In the genomic region with DNA sequence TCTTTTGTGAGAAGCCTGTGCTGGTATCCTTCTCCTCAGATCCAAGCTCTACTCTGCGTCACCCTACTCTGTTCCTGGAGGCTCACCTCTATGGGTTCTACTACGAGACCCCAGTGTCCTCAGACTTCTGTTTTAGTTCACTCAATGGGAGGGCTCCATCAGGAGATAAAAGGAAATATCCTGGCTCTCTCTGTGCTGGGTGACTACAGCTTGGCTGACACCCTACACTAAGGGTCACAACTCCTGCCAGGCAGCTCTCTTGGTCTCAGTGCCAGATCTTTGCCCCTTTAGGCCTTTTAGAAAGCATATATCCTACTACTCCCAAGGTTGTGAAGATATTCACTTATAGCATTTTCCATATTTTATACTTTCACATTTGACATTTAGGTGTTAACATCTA, we compare ENCODE assay signal across 16 cellular contexts. TPM values are rescaled to one million over a fixed set of nuclear protein-coding genes. Genes with fewer than 3 reads are reported as not detected.
A peak's percentile ranks its signal among the peaks of the same experiment; 100 is the strongest.
DNase-seq lines count a peak whose midpoint lies in the region; ATAC-seq and TF ChIP-seq lines count a peak whose summit lies in the region.
"Had no signal": no experiment of that assay in that cellular context is flagged by ENCODE, and none has a peak within 500 bp of the region (broad histone marks: within the 10 kb centered on the region; RNA-seq: fewer than 3 reads in every experiment).

No MANE protein-coding gene starts in this region.

- H3K4me1 Mint-ChIP-seq in activated T-cell treated with anti-CD3 and anti-CD28 coated beads, Interleukin-2, amount 50 U/mL, for 72 hours (ENCODE audit: low read depth), result no peaks in the 10 kb centered on the region
- no peaks in the 10 kb centered on the region for H3K4me1 Mint-ChIP-seq in natural killer cell treated with Interleukin-12 subunit alpha and Interleukin-12 subunit beta and Interleukin-15 and Interleukin-18, amount 100 ng/mL, for 72 hours (ENCODE audit: low read depth in 2 of 2)
- peaks cover 0 to 6% of the 10 kb centered on the region in 2 donors for H3K4me1 Mint-ChIP-seq in natural killer cell
- no peaks in the 10 kb centered on the region for H3K4me1 Mint-ChIP-seq in stimulated activated effector memory CD8-positive, alpha-beta T cell treated with anti-CD3 and anti-CD28 coated beads, Interleukin-12 subunit alpha, Interleukin-12 subunit beta, amount 100 ng/mL, for 72 hours
- H3K4me1 Mint-ChIP-seq: CD14-positive monocyte, GM23338 had no signal

- H3K27me3 ChIP-seq in left lung, result no peaks in the 10 kb centered on the region
- H3K27me3 ChIP-seq: BLaER1 had no signal

- H3K27ac Mint-ChIP-seq in activated T-cell treated with anti-CD3 and anti-CD28 coated beads, Interleukin-2, amount 50 U/mL, for 72 hours, result peak overlapping the region; percentile 59
- peak overlapping the region; percentile 12 to 72 for H3K27ac Mint-ChIP-seq in natural killer cell treated with Interleukin-12 subunit alpha and Interleukin-12 subunit beta and Interleukin-15 and Interleukin-18, amount 100 ng/mL, for 72 hours
- H3K27ac Mint-ChIP-seq in natural killer cell, result peak overlapping the region in 1 of 2 donors; percentile 40
- peak overlapping the region; percentile 83 for H3K27ac Mint-ChIP-seq in stimulated activated effector memory CD8-positive, alpha-beta T cell treated with anti-CD3 and anti-CD28 coated beads, Interleukin-12 subunit alpha, Interleukin-12 subunit beta, amount 100 ng/mL, for 72 hours
- H3K27ac Mint-ChIP-seq: CD8-positive, alpha-beta T cell; GM23338 had no signal

- no peaks in the 10 kb centered on the region for H3K4me1 ChIP-seq in left lung
- H3K4me1 ChIP-seq: BLaER1 had no signal

- no peak overlapping the region for H3K4me3 Mint-ChIP-seq in activated T-cell treated with anti-CD3 and anti-CD28 coated beads, Interleukin-2, amount 50 U/mL, for 72 hours
- H3K4me3 Mint-ChIP-seq in natural killer cell treated with Interleukin-12 subunit alpha and Interleukin-12 subunit beta and Interleukin-15 and Interleukin-18, amount 100 ng/mL, for 72 hours, result no peak overlapping the region
- H3K4me3 Mint-ChIP-seq in natural killer cell, result no peak overlapping the region
- no peak overlapping the region for H3K4me3 Mint-ChIP-seq in stimulated activated effector memory CD8-positive, alpha-beta T cell treated with anti-CD3 and anti-CD28 coated beads, Interleukin-12 subunit alpha, Interleukin-12 subunit beta, amount 100 ng/mL, for 72 hours
- H3K4me3 Mint-ChIP-seq: CD14-positive monocyte; CD8-positive, alpha-beta T cell; GM23338 had no signal

- TF ChIP-seq CTCF in natural killer cell (IDR thresholded peaks at IDR 0.05) (no peak), left lung (IDR thresholded peaks at IDR 0.05) (no peak)

- no peak overlapping the region for H3K27ac ChIP-seq in left lung
- H3K27ac ChIP-seq: BLaER1 had no signal

- no peaks in the 10 kb centered on the region for H3K27me3 Mint-ChIP-seq in activated T-cell treated with anti-CD3 and anti-CD28 coated beads, Interleukin-2, amount 50 U/mL, for 72 hours (ENCODE audit: low read depth)
- H3K27me3 Mint-ChIP-seq in natural killer cell treated with Interleukin-12 subunit alpha and Interleukin-12 subunit beta and Interleukin-15 and Interleukin-18, amount 100 ng/mL, for 72 hours, result no peaks in the 10 kb centered on the region
- no peaks in the 10 kb centered on the region for H3K27me3 Mint-ChIP-seq in natural killer cell (ENCODE audit: low read depth in 2 of 2)

- peaks cover 0 to 100% of the 10 kb centered on the region in 2 donors for H3K36me3 ChIP-seq in left lung

- no peaks in the 10 kb centered on the region for H3K9me3 ChIP-seq in left lung
- H3K9me3 ChIP-seq: BLaER1 had no signal

- H3K9me3 Mint-ChIP-seq in activated T-cell treated with anti-CD3 and anti-CD28 coated beads, Interleukin-2, amount 50 U/mL, for 72 hours, result no peaks in the 10 kb centered on the region
- H3K9me3 Mint-ChIP-seq in natural killer cell treated with Interleukin-12 subunit alpha and Interleukin-12 subunit beta and Interleukin-15 and Interleukin-18, amount 100 ng/mL, for 72 hours, result no peaks in the 10 kb centered on the region
- no peaks in the 10 kb centered on the region for H3K9me3 Mint-ChIP-seq in natural killer cell
- H3K9me3 Mint-ChIP-seq in stimulated activated effector memory CD8-positive, alpha-beta T cell treated with anti-CD3 and anti-CD28 coated beads, Interleukin-12 subunit alpha, Interleukin-12 subunit beta, amount 100 ng/mL, for 72 hours, result no peaks in the 10 kb centered on the region
- H3K9me3 Mint-ChIP-seq: CD14-positive monocyte; CD8-positive, alpha-beta T cell; GM23338 had no signal

- no peak overlapping the region for H3K4me3 ChIP-seq in left lung
- H3K4me3 ChIP-seq: BLaER1, GM23338 had no signal

- peaks cover 6 to 53% of the 10 kb centered on the region in 2 donors for H3K36me3 Mint-ChIP-seq in activated T-cell treated with anti-CD3 and anti-CD28 coated beads, Interleukin-2, amount 50 U/mL, for 72 hours (ENCODE audit: insufficient read depth in 2 of 2)
- peaks cover 13% of the 10 kb centered on the region for H3K36me3 Mint-ChIP-seq in natural killer cell treated with Interleukin-12 subunit alpha and Interleukin-12 subunit beta and Interleukin-15 and Interleukin-18, amount 100 ng/mL, for 72 hours
- H3K36me3 Mint-ChIP-seq in natural killer cell, result peaks cover 18% of the 10 kb centered on the region
- peaks cover 100% of the 10 kb centered on the region for H3K36me3 Mint-ChIP-seq in stimulated activated effector memory CD8-positive, alpha-beta T cell treated with anti-CD3 and anti-CD28 coated beads, Interleukin-12 subunit alpha, Interleukin-12 subunit beta, amount 100 ng/mL, for 72 hours

- no peak for DNase-seq in activated T-cell treated with anti-CD3 and anti-CD28 coated beads, Interleukin-2, amount 50 U/mL, for 72 hours
- DNase-seq in activated T-cell treated with anti-CD3 and anti-CD28 coated beads for 4 hours (no peak), natural killer cell (no peak), left lung (no peak), NCI-H345 (lab: John Stamatoyannopoulos, UW) (no peak)
- no peak for DNase-seq in natural killer cell treated with Interleukin-12 subunit alpha and Interleukin-12 subunit beta and Interleukin-15 and Interleukin-18, amount 100 ng/mL, for 72 hours (ENCODE audit: low spot score)
- DNase-seq in stimulated activated effector memory CD8-positive, alpha-beta T cell treated with anti-CD3 and anti-CD28 coated beads, Interleukin-12 subunit alpha, Interleukin-12 subunit beta, amount 100 ng/mL, for 72 hours (ENCODE audit: low spot score in 2 of 2), result no peak
- DNase-seq: 8988T; Calu3; CD8-positive, alpha-beta T cell; DMS79 treated with DMSO at 0.1 percent for 48 hours; GF-D8; HCEC 1CT had no signal

- ATAC-seq in activated T-cell treated with anti-CD3 and anti-CD28 coated beads, Interleukin-2, amount 50 U/mL, for 72 hours (replicated peaks in 1 of 2), result no peak
- no peak for ATAC-seq in natural killer cell treated with Interleukin-12 subunit alpha and Interleukin-12 subunit beta and Interleukin-15 and Interleukin-18, amount 100 ng/mL, for 72 hours
- ATAC-seq in natural killer cell, result no peak
- no peak for ATAC-seq in stimulated activated effector memory CD8-positive, alpha-beta T cell treated with anti-CD3 and anti-CD28 coated beads, Interleukin-12 subunit alpha, Interleukin-12 subunit beta, amount 100 ng/mL, for 72 hours
- no peak for ATAC-seq in left lung
- ATAC-seq: CD8-positive, alpha-beta T cell; GM23338 had no signal

- intact Hi-C loops in natural killer cell (cut with micrococcal nuclease), result no loop called here
- intact Hi-C loops in left lung (cut with DNase I), result no loop called here

RNA-seq across cellular contexts. Expression of gene SPG11, which starts 46.5 kb away (rescaled TPM):
- 100 to 1,000 TPM; 127 to 134 TPM for total RNA-seq in activated T-cell treated with anti-CD3 and anti-CD28 coated beads, Interleukin-2, amount 50 U/mL, for 72 hours
- total RNA-seq in natural killer cell treated with Interleukin-12 subunit alpha and Interleukin-12 subunit beta and Interleukin-15 and Interleukin-18, amount 100 ng/mL, for 72 hours, result 100 to 1,000 TPM in 1 of 2 donors, 10 to 100 TPM in 1; 86.2 to 114 TPM
- total RNA-seq in natural killer cell (100 to 1,000 TPM; 123 to 154 (median 153) TPM), left lung (10 to 100 TPM; 72.6 to 92.5 TPM)
